Comparison of ENCODE assay signal across 8 cellular contexts in the genomic region with DNA sequence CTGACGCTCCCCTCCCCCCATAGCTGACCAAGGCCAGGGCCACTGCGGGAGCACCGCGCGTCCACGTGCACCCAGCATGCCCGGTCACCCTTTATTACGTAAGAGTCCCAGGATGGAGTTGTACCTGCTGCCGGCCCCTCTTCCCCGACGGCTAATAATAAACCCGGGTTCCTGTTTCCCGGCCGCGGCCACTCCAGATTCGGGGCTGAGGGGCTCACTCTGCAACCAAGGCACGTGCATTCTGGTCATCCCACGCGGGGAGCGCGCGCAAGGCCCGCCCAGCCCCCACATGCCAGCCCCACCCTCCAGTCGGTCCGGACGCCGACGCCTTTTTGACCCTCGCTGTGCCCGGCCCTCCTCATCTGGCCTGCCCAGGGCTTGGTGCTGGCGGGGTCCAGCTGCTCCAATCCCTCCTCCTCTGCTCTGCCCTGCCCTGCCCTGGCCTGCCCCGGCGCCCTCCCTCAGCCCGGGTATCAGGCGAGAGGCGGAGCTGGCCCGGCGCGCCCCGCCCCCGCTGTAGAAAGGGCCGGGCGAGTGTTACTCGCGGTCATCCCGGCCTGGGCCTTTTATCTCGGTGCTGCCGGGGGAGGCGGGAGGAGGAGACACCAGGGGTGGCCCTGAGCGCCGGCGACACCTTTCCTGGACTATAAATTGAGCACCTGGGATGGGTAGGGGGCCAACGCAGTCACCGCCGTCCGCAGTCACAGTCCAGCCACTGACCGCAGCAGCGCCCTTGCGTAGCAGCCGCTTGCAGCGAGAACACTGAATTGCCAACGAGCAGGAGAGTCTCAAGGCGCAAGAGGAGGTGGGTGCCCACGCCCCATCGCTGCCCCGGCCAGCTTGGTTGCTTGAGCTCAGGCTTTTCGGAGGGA. TPM values are rescaled to one million over a fixed set of nuclear protein-coding genes. Genes with fewer than 3 reads are reported as not detected.
DNase-seq lines count a peak whose midpoint lies in the region; ATAC-seq and TF ChIP-seq lines count a peak whose summit lies in the region.

No MANE protein-coding gene starts in this region.

- H3K4me3 ChIP-seq in lower lobe of right lung = peak overlapping the region; percentile 64

- peak; percentile 43 to 91 for DNase-seq in NCI-H526 (lab: John Stamatoyannopoulos, UW)
- peak; percentile 33 to 46 for DNase-seq in activated CD4-positive, alpha-beta T cell treated with anti-CD3 and anti-CD28 coated beads, Interleukin-2, amount 50 U/mL, for 24 hours (ENCODE audit: low read depth in 1 of 2, low spot score in 1 of 2)
- peak; percentile 38 for DNase-seq in effector CD4-positive, alpha-beta T cell
- DNase-seq in lower lobe of right lung = peak; percentile 91
- DNase-seq in stimulated activated CD4-positive, alpha-beta T cell treated with anti-CD3 and anti-CD28 coated beads, TNF-alpha, amount 100 ng/mL, for 24 hours (ENCODE audit: low read depth in 3 of 3) = peak in 2 of 3 experiments; percentile 46 to 78

- H3K27ac ChIP-seq in C4-2B = peak overlapping the region; percentile 99
- peak overlapping the region; percentile 91 for H3K27ac ChIP-seq in lower lobe of right lung

- no peaks in the 10 kb centered on the region for H3K36me3 ChIP-seq in lower lobe of right lung

- peaks cover 11% of the 10 kb centered on the region for H3K4me1 ChIP-seq in lower lobe of right lung

- no peak for TF ChIP-seq CTCF in C4-2B (conservative IDR thresholded peaks at IDR 0.05)
- no peak for TF ChIP-seq CTCF in lower lobe of right lung (IDR thresholded peaks at IDR 0.05)

- no peaks in the 10 kb centered on the region for H3K27me3 ChIP-seq in lower lobe of right lung (ENCODE audit: low read depth)

- no peaks in the 10 kb centered on the region for H3K9me3 ChIP-seq in lower lobe of right lung

- ATAC-seq in GM19324 (IDR thresholded peaks at IDR 0.05; ENCODE audit: low FRiP score, unreplicated experiment) = peak; percentile 71
- peak; percentile 79 for ATAC-seq in HG03432 (IDR thresholded peaks at IDR 0.05; ENCODE audit: unreplicated experiment)
- peak; percentile 85 to 94 for ATAC-seq in lower lobe of right lung

- intact Hi-C loops in lower lobe of right lung (cut with DNase I) = no loop called here

RNA-seq across cellular contexts. Expression of gene MID1IP1, which starts 2.6 kb away (rescaled TPM):
- total RNA-seq in lower lobe of right lung = 95.5 TPM

Comparison
In these comparisons a context has a peak if more than half of its experiments do, and no peak if none do; other contexts are left out.
1. Peak in every context shown above with its lines: DNase-seq, ATAC-seq, H3K4me3 ChIP-seq and H3K27ac ChIP-seq.
2. DNase-seq: peak in every context shown above with its lines; median percentile 91 in lower lobe of right lung; 67 in NCI-H526; 62 in stimulated activated CD4-positive, alpha-beta T cell treated with anti-CD3 and anti-CD28 coated beads, TNF-alpha, amount 100 ng/mL, for 24 hours; 40 in activated CD4-positive, alpha-beta T cell treated with anti-CD3 and anti-CD28 coated beads, Interleukin-2, amount 50 U/mL, for 24 hours; 38 in effector CD4-positive, alpha-beta T cell.